Comparison of ENCODE assay signal across 20 cellular contexts in the genomic region with DNA sequence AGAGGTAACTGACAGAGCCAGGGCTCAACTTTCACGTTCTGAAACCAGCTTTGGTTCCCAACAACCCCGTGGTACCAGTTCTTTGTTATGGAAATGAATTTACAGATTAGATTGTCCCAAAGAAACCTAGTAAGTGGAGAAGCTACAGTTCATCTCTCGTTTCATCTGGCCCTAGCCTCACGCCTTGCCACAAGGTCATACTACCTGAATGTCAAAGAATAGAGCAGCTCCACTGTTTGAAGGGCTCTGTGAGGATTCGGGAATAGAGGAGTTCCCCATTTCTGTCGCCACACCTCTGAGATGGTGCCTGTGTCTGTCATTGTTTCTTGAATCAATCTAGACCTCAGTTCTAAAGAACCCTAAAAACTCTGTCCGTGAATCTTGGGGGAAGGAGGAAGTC. TPM values are rescaled to one million over a fixed set of nuclear protein-coding genes. Genes with fewer than 3 reads are reported as not detected.
DNase-seq lines count a peak whose midpoint lies in the region; ATAC-seq, FAIRE-seq and TF ChIP-seq lines count a peak whose summit lies in the region.
"Had no signal": no experiment of that assay in that cellular context is flagged by ENCODE, and none has a peak within 500 bp of the region (broad histone marks: within the 10 kb centered on the region; RNA-seq: fewer than 3 reads in every experiment).

No MANE protein-coding gene starts in this region.

- no peak for TF ChIP-seq CTCF in CD8-positive, alpha-beta T cell (IDR thresholded peaks at IDR 0.05)
- TF ChIP-seq CTCF in GM12878 (IDR thresholded peaks at IDR 0.05 in 2 of 3, conservative IDR thresholded peaks at IDR 0.05 in 1 of 3; ENCODE audit: control insufficient read depth in 2 of 3, extremely low read depth in 1 of 3, insufficient read depth in 1 of 3, low read depth in 3 of 3, low read length in 3 of 3) (no peak), osteoblast (IDR thresholded peaks at IDR 0.05; ENCODE audit: extremely low read depth, low read depth, low read length) (no peak), nephron progenitor cell (IDR thresholded peaks at IDR 0.05) (no peak), testis (IDR thresholded peaks at IDR 0.05) (no peak), Caco-2 (IDR thresholded peaks at IDR 0.05; ENCODE audit: insufficient read depth in 1 of 2, low read depth in 1 of 2, low read length in 1 of 2, severe bottlenecking in 1 of 2, unreplicated experiment in 1 of 2) (no peak)

- no peaks in the 10 kb centered on the region for H3K9me3 ChIP-seq in CD8-positive, alpha-beta T cell (ENCODE audit: low read length)
- H3K9me3 ChIP-seq in Karpas-422 (ENCODE audit: low read length), result no peaks in the 10 kb centered on the region
- H3K9me3 ChIP-seq in GM12878 (replicated peaks; ENCODE audit: control insufficient read depth, insufficient read depth, low read length), result no peaks in the 10 kb centered on the region
- H3K9me3 ChIP-seq in osteoblast (ENCODE audit: low read depth, low read length), result no peaks in the 10 kb centered on the region
- no peaks in the 10 kb centered on the region for H3K9me3 ChIP-seq in testis
- H3K9me3 ChIP-seq in Caco-2, result no peaks in the 10 kb centered on the region
- H3K9me3 ChIP-seq: uterus had no signal

- RAD21 ChIA-PET in GM12878 (lab: Charles Lee; ENCODE audit: unreplicated experiment), result interaction anchor here (0.6 to 1.2 kb wide), 5 partner anchors 13 to 159 kb away, joined by 3 read pairs; no protein-coding TSS in a partner anchor

- TF ChIP-seq RAD21 in GM12878 (IDR thresholded peaks at IDR 0.05; ENCODE audit: insufficient read depth, low read depth, low read length), result no peak

- no peaks in the 10 kb centered on the region for H4K20me1 ChIP-seq in Karpas-422 (ENCODE audit: insufficient read depth, low read depth, low read length)
- H4K20me1 ChIP-seq in GM12878 (ENCODE audit: control insufficient read depth, insufficient read depth), result no peaks in the 10 kb centered on the region
- no peaks in the 10 kb centered on the region for H4K20me1 ChIP-seq in osteoblast (ENCODE audit: insufficient read depth, low read length)

- H3K4me3 Mint-ChIP-seq in CD8-positive, alpha-beta T cell, result no peak overlapping the region
- H3K4me3 Mint-ChIP-seq in nephron progenitor cell (no peak overlapping the region), Caco-2 (ENCODE audit: unreplicated experiment) (no peak overlapping the region)

- H3K4me1 Mint-ChIP-seq in CD8-positive, alpha-beta T cell (ENCODE audit: low read depth), result peaks cover 46% of the 10 kb centered on the region
- H3K4me1 Mint-ChIP-seq in nephron progenitor cell (peaks cover 26% of the 10 kb centered on the region), Caco-2 (ENCODE audit: low read depth, unreplicated experiment) (peaks cover under 1% of the 10 kb centered on the region)

- BruUV-seq in GM12878 (replicated peaks; lab: Mats Ljungman, UMichigan) (no TSS peak), Caco-2 (replicated peaks; lab: Mats Ljungman, UMichigan) (no TSS peak)

- CTCF ChIA-PET in CD8-positive, alpha-beta T cell (lab: Charles Lee), result interaction anchor here (1.0 to 8.7 kb wide), 5 partner anchors 9 to 53 kb away, joined by 3 to 65 read pairs (median 8); partner anchors contain the start of gene CDC42
- CTCF ChIA-PET in GM12878 (lab: Yijun Ruan, JAX) (interaction anchor here (0.7 to 3.6 kb wide), 4 partner anchors 14 to 37 kb away, joined by 3 to 35 read pairs (median 4); partner anchors contain the start of gene CDC42), Caco-2 (lab: Charles Lee) (no interaction called here)

- in situ Hi-C loops in GM12878 (cut with MboI), result no loop called here

- peaks cover 50% of the 10 kb centered on the region for H3K4me1 ChIP-seq in CD8-positive, alpha-beta T cell (ENCODE audit: insufficient read depth, low read length)
- H3K4me1 ChIP-seq in Karpas-422 (ENCODE audit: low read length), result peaks cover 9% of the 10 kb centered on the region
- H3K4me1 ChIP-seq in GM12878 (ENCODE audit: control insufficient read depth, insufficient read depth, low read length), result peaks cover 16% of the 10 kb centered on the region
- H3K4me1 ChIP-seq in osteoblast (ENCODE audit: insufficient read depth, low read length), result no peaks in the 10 kb centered on the region
- no peaks in the 10 kb centered on the region for H3K4me1 ChIP-seq in testis
- H3K4me1 ChIP-seq in Caco-2, result peaks cover 16% of the 10 kb centered on the region
- H3K4me1 ChIP-seq: uterus had no signal

- no peak overlapping the region for H3K27ac ChIP-seq in CD8-positive, alpha-beta T cell (ENCODE audit: low read depth, low read length)
- H3K27ac ChIP-seq in Karpas-422 (ENCODE audit: low read length), result no peak overlapping the region
- no peak overlapping the region for H3K27ac ChIP-seq in GM12878 (ENCODE audit: control insufficient read depth, insufficient read depth)
- no peak overlapping the region for H3K27ac ChIP-seq in osteoblast (ENCODE audit: low read depth, low read length)
- H3K27ac ChIP-seq in testis, result no peak overlapping the region
- H3K27ac ChIP-seq: foreskin keratinocyte, RWPE1, uterus had no signal

- no peak for ATAC-seq in CD8-positive, alpha-beta T cell
- no peak for ATAC-seq in GM12878
- ATAC-seq: foreskin keratinocyte had no signal

- TF ChIP-seq POLR2A in GM12878 (IDR thresholded peaks at IDR 0.05; ENCODE audit: low read depth, low read length), result no peak
- no peak for TF ChIP-seq POLR2A in testis (IDR thresholded peaks at IDR 0.05)

- POLR2A ChIA-PET in CD8-positive, alpha-beta T cell (lab: Charles Lee), result interaction anchor here (0.6 to 7.8 kb wide), 3 partner anchors 13 to 275 kb away, joined by 3 to 129 read pairs (median 108); partner anchors contain the start of gene CDC42
- POLR2A ChIA-PET in GM12878 (lab: Charles Lee) (interaction anchor here (0.6 to 21.4 kb wide), 4 partner anchors 11 to 31 kb away, joined by 3 to 325 read pairs (median 32); partner anchors contain the start of gene CDC42), Caco-2 (lab: Charles Lee) (no interaction called here)

- TF ChIP-seq EP300 in GM12878 (IDR thresholded peaks at IDR 0.05; ENCODE audit: borderline replicate concordance in 1 of 2, control insufficient read depth in 1 of 2, low read depth in 2 of 2, low read length in 2 of 2), result no peak

- H3K79me2 ChIP-seq in Karpas-422 (ENCODE audit: low read length) (no peaks in the 10 kb centered on the region), GM12878 (ENCODE audit: control insufficient read depth, insufficient read depth, low read length) (no peaks in the 10 kb centered on the region), osteoblast (ENCODE audit: insufficient read depth, low read length) (no peaks in the 10 kb centered on the region)

- 77% methylated on average over 7 of the region's 7 CpGs for WGBS in GM12878 (ENCODE audit: insufficient coverage, insufficient replicate concordance, low lambda C conversion rate, missing lambda C conversion rate)
- 69 to 72% methylated on average over 7 of the region's 7 CpGs for WGBS in testis, 2 donors

- no peaks in the 10 kb centered on the region for H3K9me2 ChIP-seq in Karpas-422 (replicated peaks; ENCODE audit: insufficient read depth, low read length)

- no peaks in the 10 kb centered on the region for H3K27me3 Mint-ChIP-seq in CD8-positive, alpha-beta T cell (ENCODE audit: low read depth)
- H3K27me3 Mint-ChIP-seq in nephron progenitor cell (ENCODE audit: low read depth, poor library complexity) (peaks cover 6% of the 10 kb centered on the region), Caco-2 (ENCODE audit: insufficient read depth, unreplicated experiment) (no peaks in the 10 kb centered on the region)

- no peak overlapping the region for H3K4me2 ChIP-seq in Karpas-422 (ENCODE audit: low read depth, low read length, poor library complexity, severe bottlenecking)
- H3K4me2 ChIP-seq in GM12878 (ENCODE audit: control insufficient read depth, insufficient read depth), result no peak overlapping the region
- H3K4me2 ChIP-seq in osteoblast (ENCODE audit: insufficient read depth, low read length), result no peak overlapping the region

- H3K9me3 Mint-ChIP-seq in CD8-positive, alpha-beta T cell, result no peaks in the 10 kb centered on the region
- no peaks in the 10 kb centered on the region for H3K9me3 Mint-ChIP-seq in nephron progenitor cell
- H3K9me3 Mint-ChIP-seq in Caco-2 (ENCODE audit: unreplicated experiment), result no peaks in the 10 kb centered on the region

- H3K36me3 Mint-ChIP-seq in CD8-positive, alpha-beta T cell, result no peaks in the 10 kb centered on the region
- H3K36me3 Mint-ChIP-seq in nephron progenitor cell (ENCODE audit: low read depth) (no peaks in the 10 kb centered on the region), Caco-2 (ENCODE audit: insufficient read depth, unreplicated experiment) (no peaks in the 10 kb centered on the region)

- SMC1A ChIA-PET in GM12878 (lab: Charles Lee; ENCODE audit: uncharacterized antibody, unreplicated experiment), result interaction anchor here (5.2 kb wide), 1 partner anchor 11 kb away, joined by 78 read pairs; no protein-coding TSS in a partner anchor

- H3K4me3 ChIP-seq in CD8-positive, alpha-beta T cell (ENCODE audit: low read depth, low read length), result no peak overlapping the region
- no peak overlapping the region for H3K4me3 ChIP-seq in Karpas-422 (ENCODE audit: low read length)
- no peak overlapping the region for H3K4me3 ChIP-seq in GM12878
- H3K4me3 ChIP-seq in osteoblast (ENCODE audit: insufficient read depth, low read length), result no peak overlapping the region
- no peak overlapping the region for H3K4me3 ChIP-seq in testis
- H3K4me3 ChIP-seq in Caco-2 (ENCODE audit: low read depth, low read length), result no peak overlapping the region
- H3K4me3 ChIP-seq: uterus had no signal

- H3K9ac ChIP-seq in Karpas-422 (ENCODE audit: low read length) (no peak overlapping the region), GM12878 (ENCODE audit: control insufficient read depth, insufficient read depth, low read length) (no peak overlapping the region)

- H3K27me3 ChIP-seq in CD8-positive, alpha-beta T cell (ENCODE audit: insufficient read depth, low read length), result no peaks in the 10 kb centered on the region
- H3K27me3 ChIP-seq in Karpas-422 (ENCODE audit: low read length) (no peaks in the 10 kb centered on the region), GM12878 (replicated peaks in 1 of 2; ENCODE audit: control insufficient read depth in 2 of 2, insufficient read depth in 2 of 2, low read length in 1 of 2) (no peaks in the 10 kb centered on the region), osteoblast (ENCODE audit: insufficient read depth, low read length) (no peaks in the 10 kb centered on the region), testis (no peaks in the 10 kb centered on the region), Caco-2 (replicated peaks; ENCODE audit: control insufficient read depth, insufficient read depth, low read length) (no peaks in the 10 kb centered on the region)
- H3K27me3 ChIP-seq: foreskin keratinocyte, uterus had no signal

- no peak for DNase-seq in CD8-positive, alpha-beta T cell
- DNase-seq in Karpas-422 (no peak), GM12878 (ENCODE audit: low read depth, low spot score) (no peak), osteoblast (ENCODE audit: insufficient read length, low spot score, missing footprints) (no peak), nephron progenitor cell (no peak), testis (no peak), Caco-2 (no peak)
- DNase-seq: activated CD4-positive, alpha-beta T cell treated with anti-CD3 and anti-CD28 coated beads, Interleukin-2, amount 50 U/mL, for 48 hours; activated gamma-delta T cell treated with Interleukin-2 at 50 U/mL for 16 hours; foreskin keratinocyte; GF-D8; NCI-H1436 treated with DMSO at 0.1 percent for 48 hours; NCI-H526; stimulated activated CD4-positive, alpha-beta T cell treated with anti-CD3 and anti-CD28 coated beads, Interleukin-2, amount 100 ng/mL, for 24 hours; T-helper 9 cell; uterus had no signal

- H2AFZ ChIP-seq in Karpas-422 (ENCODE audit: low read length) (0 out of 2 replicates have a peak overlapping the region, but pooled peaks have one; percentile 48), GM12878 (ENCODE audit: control insufficient read depth, low read depth, low read length) (peak overlapping the region; percentile 31; the same call in 1 of the 2 replicates), osteoblast (ENCODE audit: low read length) (peak overlapping the region; percentile 49)

- no peak for FAIRE-seq in GM12878 (lab: Jason Lieb, UNC)
- FAIRE-seq: GM18507, H54 had no signal

- intact Hi-C loops in CD8-positive, alpha-beta T cell (cut with DNase I, micrococcal nuclease), result loop anchor here in 1 of 2 experiments (5.0 kb wide), 1 partner anchor 415 kb away; the partner anchor contains the start of gene ZBTB40
- intact Hi-C loops in GM12878 (cut with micrococcal nuclease; ENCODE audit: unreplicated experiment), result no loop called here
- intact Hi-C loops in testis (cut with DNase I; ENCODE audit: low total_unique reads), result no loop called here
- intact Hi-C loops in Caco-2 (cut with micrococcal nuclease; ENCODE audit: unreplicated experiment), result no loop called here

- peak overlapping the region; percentile 93 for H3K27ac Mint-ChIP-seq in CD8-positive, alpha-beta T cell
- H3K27ac Mint-ChIP-seq in nephron progenitor cell (no peak overlapping the region), Caco-2 (ENCODE audit: unreplicated experiment) (no peak overlapping the region)

- H3K36me3 ChIP-seq in CD8-positive, alpha-beta T cell (ENCODE audit: insufficient read depth, low read length), result no peaks in the 10 kb centered on the region
- H3K36me3 ChIP-seq in Karpas-422 (ENCODE audit: insufficient read depth, low read length) (no peaks in the 10 kb centered on the region), GM12878 (ENCODE audit: control insufficient read depth in 2 of 2, insufficient read depth in 2 of 2, low read length in 1 of 2) (no peaks in the 10 kb centered on the region), osteoblast (ENCODE audit: insufficient read depth, low read length) (no peaks in the 10 kb centered on the region), testis (ENCODE audit: low read depth, missing control alignments) (no peaks in the 10 kb centered on the region), Caco-2 (ENCODE audit: control insufficient read depth, insufficient read depth, low read length) (no peaks in the 10 kb centered on the region)
- H3K36me3 ChIP-seq: uterus had no signal

RNA-seq across cellular contexts. Expression of gene CDC42, which starts 15.0 kb away (rescaled TPM):
- 100 to 1,000 TPM; 327 to 377 TPM for total RNA-seq in CD8-positive, alpha-beta T cell
- 120 and 223 TPM in 2 replicates for total RNA-seq in Karpas-422 (2014; rRNA removed; shearing (Covaris generic); ENCODE audit: low replicate concordance)
- 56.5 and 59.3 TPM in 2 replicates for total RNA-seq in GM12878 (2013; cell fraction: nucleolus; rRNA removed)
- total RNA-seq in GM12878 (2014; rRNA removed), result 350 and 429 TPM in 2 replicates
- total RNA-seq in GM12878 (2014; rRNA removed; fragmentation: Illumina TruSeq; extraction: Trizol), result 418 and 422 TPM in 2 replicates
- total RNA-seq in GM12878 (2021), result 302 and 307 TPM in 2 replicates
- polyA plus RNA-seq in GM12878 (2011; ENCODE audit: low read depth), result 600 TPM
- 479 and 776 TPM in 2 replicates for polyA plus RNA-seq in GM12878 (2011; rRNA removed)
- 185 and 243 TPM in 2 replicates for polyA plus RNA-seq in GM12878 (2011; cell fraction: cytosol; rRNA removed)
- 95.9 and 111 TPM in 2 replicates for polyA plus RNA-seq in GM12878 (2011; cell fraction: nucleus; rRNA removed)
- 274 and 336 TPM in 2 replicates for polyA plus RNA-seq in GM12878 (2012)
- polyA plus RNA-seq in GM12878 (2014; fragmentation: Illumina TruSeq; extraction: Trizol), result 426 and 542 TPM in 2 replicates
- 100 to 1,000 TPM; 286 to 442 TPM for polyA plus RNA-seq in GM12878 (2014; fragmentation: Nextera tagmentation; extraction: Ambion mirVana)
- 230 and 275 TPM in 2 replicates for polyA plus RNA-seq in GM12878 (2014; rRNA removed)
- 100 to 1,000 TPM; 184 to 200 TPM for polyA plus RNA-seq in GM12878 (2016; fragmentation: Nextera tagmentation; extraction: Ambion mirVana)
- polyA minus RNA-seq in GM12878 (2011; rRNA and poly(A)+ RNA removed), result 265 and 457 TPM in 2 replicates
- 121 and 123 TPM in 2 replicates for polyA minus RNA-seq in GM12878 (2011; cell fraction: cytosol; rRNA and poly(A)+ RNA removed)
- polyA minus RNA-seq in GM12878 (2011; cell fraction: nucleus; rRNA and poly(A)+ RNA removed), result 21.6 and 24.3 TPM in 2 replicates
- 432 and 433 TPM in 2 replicates for total RNA-seq in osteoblast
- 100 to 1,000 TPM; 139 to 147 TPM for total RNA-seq in testis
- polyA plus RNA-seq in testis (ENCODE audit: insufficient read depth, low read depth, low replicate concordance), result 152 TPM
- total RNA-seq in Caco-2 (2022), result 240 and 251 TPM in 2 replicates

RNA-seq across cellular contexts. Expression of gene CELA3A, which starts 36.1 kb away (rescaled TPM):
- total RNA-seq in CD8-positive, alpha-beta T cell, result not detected
- total RNA-seq in Karpas-422 (2014; rRNA removed; shearing (Covaris generic); ENCODE audit: low replicate concordance), result not detected in 2 replicates
- not detected in 2 replicates for total RNA-seq in GM12878 (2013; cell fraction: nucleolus; rRNA removed)
- total RNA-seq in GM12878 (2014; rRNA removed), result not detected in 2 replicates
- not detected in 2 replicates for total RNA-seq in GM12878 (2014; rRNA removed; fragmentation: Illumina TruSeq; extraction: Trizol)
- total RNA-seq in GM12878 (2021), result 7.6 and 9.0 TPM in 2 replicates
- not detected for polyA plus RNA-seq in GM12878 (2011; ENCODE audit: low read depth)
- polyA plus RNA-seq in GM12878 (2011; rRNA removed), result not detected in 2 replicates
- polyA plus RNA-seq in GM12878 (2011; cell fraction: cytosol; rRNA removed), result not detected in 2 replicates
- not detected in 2 replicates for polyA plus RNA-seq in GM12878 (2011; cell fraction: nucleus; rRNA removed)
- not detected in 2 replicates for polyA plus RNA-seq in GM12878 (2012)
- polyA plus RNA-seq in GM12878 (2014; fragmentation: Illumina TruSeq; extraction: Trizol), result not detected in 2 replicates
- polyA plus RNA-seq in GM12878 (2014; fragmentation: Nextera tagmentation; extraction: Ambion mirVana), result not detected
- polyA plus RNA-seq in GM12878 (2014; rRNA removed), result not detected in 2 replicates
- not detected for polyA plus RNA-seq in GM12878 (2016; fragmentation: Nextera tagmentation; extraction: Ambion mirVana)
- polyA minus RNA-seq in GM12878 (2011; rRNA and poly(A)+ RNA removed), result not detected in 2 replicates
- polyA minus RNA-seq in GM12878 (2011; cell fraction: cytosol; rRNA and poly(A)+ RNA removed), result not detected in 2 replicates
- polyA minus RNA-seq in GM12878 (2011; cell fraction: nucleus; rRNA and poly(A)+ RNA removed), result not detected in 2 replicates
- not detected in 2 replicates for total RNA-seq in osteoblast
- not detected for total RNA-seq in testis
- not detected for polyA plus RNA-seq in testis (ENCODE audit: insufficient read depth, low read depth, low replicate concordance)
- not detected in 2 replicates for total RNA-seq in Caco-2 (2022)
- total RNA-seq: foreskin keratinocyte, pulmonary artery endothelial cell, uterus had no signal
- polyA plus RNA-seq: foreskin keratinocyte had no signal
